1 cellular context compared by ENCODE assay signal in the genomic region with DNA sequence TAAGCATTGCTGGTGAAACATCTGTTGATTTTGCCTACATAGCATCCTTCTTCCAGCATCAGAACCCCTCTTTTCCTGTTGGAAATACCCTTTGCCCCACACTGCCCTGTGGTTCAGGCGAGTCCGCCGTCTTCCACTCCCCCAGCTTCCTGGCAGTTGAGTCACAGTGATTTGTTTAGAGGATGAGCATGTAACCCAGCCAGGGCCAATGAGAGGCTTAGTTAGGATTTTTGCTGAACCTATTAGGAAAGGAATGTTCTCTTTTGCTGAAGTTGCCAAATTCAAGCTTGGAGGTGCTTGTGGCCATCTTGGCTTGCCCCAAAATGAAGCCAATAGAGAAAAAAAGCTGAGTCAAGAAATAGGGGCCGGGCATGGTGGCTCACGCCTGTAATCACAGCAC.
TF ChIP-seq lines count a peak whose summit lies in the region.

No MANE protein-coding gene starts in this region.

TF ChIP-seq in endothelial cell of umbilical vein, 7 proteins besides CTCF, POLR2A, EP300 and RAD21 (continued from another document):
- TF ChIP-seq FOS (IDR thresholded peaks at IDR 0.05; ENCODE audit: borderline replicate concordance, insufficient read depth, low read length), result peak; percentile 35
